Comparison of ENCODE assay signal across 3 cellular contexts in genomic region chrX:46956589-46956988, GRCh38.
TF ChIP-seq lines count a peak whose summit lies in the region.

No MANE protein-coding gene starts in this region.

TF ChIP-seq in HEK293, 187 proteins besides CTCF, POLR2A, EP300 and RAD21:
- peak; percentile 91 for TF ChIP-seq PRDM1 (tag by site-specific recombination; IDR thresholded peaks at IDR 0.05)

TF ChIP-seq in K562, 482 proteins besides CTCF, POLR2A, EP300 and RAD21:
- peak; percentile 62 for TF ChIP-seq ZNF512 (tag; IDR thresholded peaks at IDR 0.05)

TF ChIP-seq in HepG2, 621 proteins besides CTCF, POLR2A, EP300 and RAD21:
- TF ChIP-seq ZNF770 (CRISPR knock-in tag; IDR thresholded peaks at IDR 0.05), result peak; percentile 83
